Comparison of ENCODE assay signal across 1 cellular context in genomic region chr7:124724516-124725192, GRCh38.
TF ChIP-seq lines count a peak whose summit lies in the region.

No MANE protein-coding gene starts in this region.

TF ChIP-seq in HepG2, 621 proteins besides CTCF, POLR2A, EP300 and RAD21:
- TF ChIP-seq HNF4A (CRISPR knock-in tag; IDR thresholded peaks at IDR 0.05) (peak; percentile 35), SOX6 (IDR thresholded peaks at IDR 0.05) (no peak), SOX6 (CRISPR knock-in tag; IDR thresholded peaks at IDR 0.05) (peak; percentile 60), GATAD1 (CRISPR knock-in tag; IDR thresholded peaks at IDR 0.05) (no peak), SOX5 (CRISPR knock-in tag; IDR thresholded peaks at IDR 0.05; ENCODE audit: borderline replicate concordance) (peak; percentile 54), NFIC (IDR thresholded peaks at IDR 0.05; ENCODE audit: low read length) (peak; percentile 56; the same call in 1 of the 2 replicates), RAD51 (IDR thresholded peaks at IDR 0.05; ENCODE audit: borderline replicate concordance) (no peak), ARID3A (IDR thresholded peaks at IDR 0.05; ENCODE audit: low read depth, low read length) (peak; percentile 17; the same call in 1 of the 2 replicates), CREM (IDR thresholded peaks at IDR 0.05) (peak; percentile 29; the same call in 1 of the 2 replicates), CREM (CRISPR knock-in tag; IDR thresholded peaks at IDR 0.05) (no peak), MLX (CRISPR knock-in tag; IDR thresholded peaks at IDR 0.05) (no peak), GATAD2A (CRISPR knock-in tag; IDR thresholded peaks at IDR 0.05) (peak; percentile 37), ASH2L (IDR thresholded peaks at IDR 0.05; ENCODE audit: insufficient read length, low read depth, low read length) (peak; percentile 73), MTERF4 (CRISPR knock-in tag; IDR thresholded peaks at IDR 0.05) (no peak), GFI1 (CRISPR knock-in tag; IDR thresholded peaks at IDR 0.05; ENCODE audit: borderline replicate concordance) (0 out of 2 replicates have a peak, but pooled peaks have one; percentile 42), NCOR1 (IDR thresholded peaks at IDR 0.05; ENCODE audit: borderline replicate concordance, low read length) (peak; percentile 77; the same call in 1 of the 2 replicates), HNF4G (IDR thresholded peaks at IDR 0.05; ENCODE audit: borderline replicate concordance, low read depth, low read length) (0 out of 2 replicates have a peak, but pooled peaks have one; percentile 3), HNF4G (CRISPR knock-in tag; IDR thresholded peaks at IDR 0.05; ENCODE audit: borderline replicate concordance, low read depth) (no peak), MIER3 (CRISPR knock-in tag; IDR thresholded peaks at IDR 0.05; ENCODE audit: borderline replicate concordance) (no peak), XRCC5 (optimal IDR thresholded peaks at IDR 0.05; ENCODE audit: low read length) (no peak), TBX3 (IDR thresholded peaks at IDR 0.05; ENCODE audit: borderline replicate concordance) (0 out of 2 replicates have a peak, but pooled peaks have one; percentile 45), HCFC1 (IDR thresholded peaks at IDR 0.05; ENCODE audit: low read depth, low read length) (no peak), ARID5B (CRISPR knock-in tag; IDR thresholded peaks at IDR 0.05) (peak; percentile 20; the same call in 1 of the 2 replicates), ZBTB38 (CRISPR knock-in tag; IDR thresholded peaks at IDR 0.05) (no peak), SOX13 (IDR thresholded peaks at IDR 0.05) (no peak; the same call in 1 of the 2 replicates), SOX13 (CRISPR knock-in tag; conservative IDR thresholded peaks at IDR 0.05 in 1 of 2, IDR thresholded peaks at IDR 0.05 in 1 of 2) (peak in 1 of 2 experiments; percentile 72; a peak in 2 of 4 replicates), ZHX2 (IDR thresholded peaks at IDR 0.05; ENCODE audit: low read depth) (no peak), ZHX2 (CRISPR knock-in tag; IDR thresholded peaks at IDR 0.05; ENCODE audit: borderline replicate concordance) (no peak)
